3 cellular contexts compared by ENCODE assay signal in the genomic region with DNA sequence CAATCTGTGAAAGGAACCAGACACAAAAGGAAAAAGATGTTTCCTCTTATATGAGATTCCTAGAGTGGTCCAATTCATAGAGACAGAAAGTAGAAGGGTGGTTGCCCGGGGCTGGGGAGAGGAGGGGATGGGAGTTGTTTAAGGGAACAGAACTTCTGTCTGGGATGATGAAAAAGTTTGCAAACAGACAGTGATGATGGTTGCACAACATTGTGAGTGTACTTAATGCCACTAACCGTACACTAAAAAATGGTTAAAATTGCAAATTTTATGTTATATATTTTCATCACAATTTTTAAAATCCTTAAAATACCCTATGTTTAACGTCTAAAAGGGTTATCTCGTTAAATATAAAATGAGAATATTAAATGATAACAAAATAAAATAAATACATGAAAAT.
TF ChIP-seq lines count a peak whose summit lies in the region.

No MANE protein-coding gene starts in this region.

TF ChIP-seq in IMR-90, 13 proteins besides CTCF, POLR2A, EP300 and RAD21:
- TF ChIP-seq MAZ (IDR thresholded peaks at IDR 0.05; ENCODE audit: borderline replicate concordance, low read depth, low read length) (no peak), SMC3 (IDR thresholded peaks at IDR 0.05; ENCODE audit: low read depth, low read length) (no peak), MXI1 (IDR thresholded peaks at IDR 0.05; ENCODE audit: borderline replicate concordance, low read depth, low read length) (no peak), ELK1 (IDR thresholded peaks at IDR 0.05; ENCODE audit: borderline replicate concordance, low read depth, low read length) (no peak), CEBPB (IDR thresholded peaks at IDR 0.05; ENCODE audit: low read depth, low read length) (peak; percentile 10; the same call in 1 of the 2 replicates), MAFK (IDR thresholded peaks at IDR 0.05; ENCODE audit: low read depth, low read length) (no peak)

TF ChIP-seq in WTC11, 78 proteins besides CTCF, POLR2A, EP300 and RAD21:
- peak; percentile 15; the same call in 1 of the 2 replicates for TF ChIP-seq HMGA2 (CRISPR knock-in tag; IDR thresholded peaks at IDR 0.05)
- TF ChIP-seq, protein P1, sequence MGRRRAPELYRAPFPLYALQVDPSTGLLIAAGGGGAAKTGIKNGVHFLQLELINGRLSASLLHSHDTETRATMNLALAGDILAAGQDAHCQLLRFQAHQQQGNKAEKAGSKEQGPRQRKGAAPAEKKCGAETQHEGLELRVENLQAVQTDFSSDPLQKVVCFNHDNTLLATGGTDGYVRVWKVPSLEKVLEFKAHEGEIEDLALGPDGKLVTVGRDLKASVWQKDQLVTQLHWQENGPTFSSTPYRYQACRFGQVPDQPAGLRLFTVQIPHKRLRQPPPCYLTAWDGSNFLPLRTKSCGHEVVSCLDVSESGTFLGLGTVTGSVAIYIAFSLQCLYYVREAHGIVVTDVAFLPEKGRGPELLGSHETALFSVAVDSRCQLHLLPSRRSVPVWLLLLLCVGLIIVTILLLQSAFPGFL (CRISPR knock-in tag; IDR thresholded peaks at IDR 0.05; ENCODE audit: borderline replicate concordance), result no peak
- no peak for TF ChIP-seq ZNF121 (CRISPR knock-in tag; IDR thresholded peaks at IDR 0.05)
- no peak for TF ChIP-seq ZNF425 (CRISPR knock-in tag; conservative IDR thresholded peaks at IDR 0.05)
- TF ChIP-seq ZNF219 (CRISPR knock-in tag; IDR thresholded peaks at IDR 0.05; ENCODE audit: borderline replicate concordance), result no peak

TF ChIP-seq in HepG2, 621 proteins besides CTCF, POLR2A, EP300 and RAD21:
- no peak for TF ChIP-seq XRCC5 (optimal IDR thresholded peaks at IDR 0.05; ENCODE audit: low read length)
- no peak for TF ChIP-seq ZNF205 (CRISPR knock-in tag; IDR thresholded peaks at IDR 0.05)
- TF ChIP-seq ZNF354B (CRISPR knock-in tag; IDR thresholded peaks at IDR 0.05), result no peak
- TF ChIP-seq, protein P2, sequence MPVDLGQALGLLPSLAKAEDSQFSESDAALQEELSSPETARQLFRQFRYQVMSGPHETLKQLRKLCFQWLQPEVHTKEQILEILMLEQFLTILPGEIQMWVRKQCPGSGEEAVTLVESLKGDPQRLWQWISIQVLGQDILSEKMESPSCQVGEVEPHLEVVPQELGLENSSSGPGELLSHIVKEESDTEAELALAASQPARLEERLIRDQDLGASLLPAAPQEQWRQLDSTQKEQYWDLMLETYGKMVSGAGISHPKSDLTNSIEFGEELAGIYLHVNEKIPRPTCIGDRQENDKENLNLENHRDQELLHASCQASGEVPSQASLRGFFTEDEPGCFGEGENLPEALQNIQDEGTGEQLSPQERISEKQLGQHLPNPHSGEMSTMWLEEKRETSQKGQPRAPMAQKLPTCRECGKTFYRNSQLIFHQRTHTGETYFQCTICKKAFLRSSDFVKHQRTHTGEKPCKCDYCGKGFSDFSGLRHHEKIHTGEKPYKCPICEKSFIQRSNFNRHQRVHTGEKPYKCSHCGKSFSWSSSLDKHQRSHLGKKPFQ (CRISPR knock-in tag; IDR thresholded peaks at IDR 0.05; ENCODE audit: insufficient replicate concordance), result no peak
- TF ChIP-seq CEBPB (IDR thresholded peaks at IDR 0.05; ENCODE audit: borderline replicate concordance, low read depth, low read length), result 0 out of 2 replicates have a peak, but pooled peaks have one; percentile 10
